ENCODE assay signal across 1 cellular context in the genomic region with DNA sequence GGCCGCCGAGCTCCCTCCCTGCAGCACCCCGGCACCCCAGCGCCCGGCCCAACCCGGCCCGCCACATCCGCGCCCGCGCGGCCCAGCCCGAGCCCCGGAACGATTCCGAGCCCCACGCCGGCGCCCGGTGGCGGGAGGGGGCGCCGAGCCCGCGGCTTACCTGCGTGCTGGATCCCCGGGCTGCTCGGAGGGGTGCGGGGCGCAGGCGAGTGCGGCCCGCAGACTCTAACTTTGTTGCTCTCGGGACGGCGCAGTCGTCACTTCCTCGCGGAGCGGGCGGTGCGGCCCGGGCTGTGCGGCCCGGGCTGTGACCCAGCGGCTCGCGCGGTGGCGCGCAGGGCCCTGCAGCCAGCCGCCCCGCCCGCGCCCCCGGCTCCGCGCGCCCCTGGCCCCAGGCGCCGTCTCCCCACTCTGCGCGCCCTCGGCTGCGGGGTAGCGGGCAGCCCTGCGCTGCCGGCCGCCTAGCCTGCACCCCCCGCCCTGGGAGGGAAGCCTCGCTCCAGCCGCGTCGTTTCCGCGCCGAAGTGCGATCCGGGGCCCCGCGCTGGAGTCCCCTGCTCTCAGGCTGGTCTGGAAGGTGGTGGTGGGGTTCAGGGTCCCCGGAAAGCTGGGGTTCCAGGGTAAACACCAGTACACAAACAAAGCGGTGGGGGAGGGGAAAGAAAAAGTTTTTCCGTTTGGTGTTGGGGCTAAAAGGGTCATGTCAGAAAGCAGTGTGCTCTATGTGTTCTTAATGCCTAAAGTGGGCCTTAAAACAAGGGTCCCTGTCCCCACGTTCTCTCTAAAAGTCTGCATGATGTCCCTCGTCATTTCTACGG.
TF ChIP-seq lines count a peak whose summit lies in the region.

No MANE protein-coding gene starts in this region.

TF ChIP-seq in H1, 55 proteins besides CTCF, POLR2A, EP300 and RAD21 (continued from another document):
- TF ChIP-seq, protein P1, sequence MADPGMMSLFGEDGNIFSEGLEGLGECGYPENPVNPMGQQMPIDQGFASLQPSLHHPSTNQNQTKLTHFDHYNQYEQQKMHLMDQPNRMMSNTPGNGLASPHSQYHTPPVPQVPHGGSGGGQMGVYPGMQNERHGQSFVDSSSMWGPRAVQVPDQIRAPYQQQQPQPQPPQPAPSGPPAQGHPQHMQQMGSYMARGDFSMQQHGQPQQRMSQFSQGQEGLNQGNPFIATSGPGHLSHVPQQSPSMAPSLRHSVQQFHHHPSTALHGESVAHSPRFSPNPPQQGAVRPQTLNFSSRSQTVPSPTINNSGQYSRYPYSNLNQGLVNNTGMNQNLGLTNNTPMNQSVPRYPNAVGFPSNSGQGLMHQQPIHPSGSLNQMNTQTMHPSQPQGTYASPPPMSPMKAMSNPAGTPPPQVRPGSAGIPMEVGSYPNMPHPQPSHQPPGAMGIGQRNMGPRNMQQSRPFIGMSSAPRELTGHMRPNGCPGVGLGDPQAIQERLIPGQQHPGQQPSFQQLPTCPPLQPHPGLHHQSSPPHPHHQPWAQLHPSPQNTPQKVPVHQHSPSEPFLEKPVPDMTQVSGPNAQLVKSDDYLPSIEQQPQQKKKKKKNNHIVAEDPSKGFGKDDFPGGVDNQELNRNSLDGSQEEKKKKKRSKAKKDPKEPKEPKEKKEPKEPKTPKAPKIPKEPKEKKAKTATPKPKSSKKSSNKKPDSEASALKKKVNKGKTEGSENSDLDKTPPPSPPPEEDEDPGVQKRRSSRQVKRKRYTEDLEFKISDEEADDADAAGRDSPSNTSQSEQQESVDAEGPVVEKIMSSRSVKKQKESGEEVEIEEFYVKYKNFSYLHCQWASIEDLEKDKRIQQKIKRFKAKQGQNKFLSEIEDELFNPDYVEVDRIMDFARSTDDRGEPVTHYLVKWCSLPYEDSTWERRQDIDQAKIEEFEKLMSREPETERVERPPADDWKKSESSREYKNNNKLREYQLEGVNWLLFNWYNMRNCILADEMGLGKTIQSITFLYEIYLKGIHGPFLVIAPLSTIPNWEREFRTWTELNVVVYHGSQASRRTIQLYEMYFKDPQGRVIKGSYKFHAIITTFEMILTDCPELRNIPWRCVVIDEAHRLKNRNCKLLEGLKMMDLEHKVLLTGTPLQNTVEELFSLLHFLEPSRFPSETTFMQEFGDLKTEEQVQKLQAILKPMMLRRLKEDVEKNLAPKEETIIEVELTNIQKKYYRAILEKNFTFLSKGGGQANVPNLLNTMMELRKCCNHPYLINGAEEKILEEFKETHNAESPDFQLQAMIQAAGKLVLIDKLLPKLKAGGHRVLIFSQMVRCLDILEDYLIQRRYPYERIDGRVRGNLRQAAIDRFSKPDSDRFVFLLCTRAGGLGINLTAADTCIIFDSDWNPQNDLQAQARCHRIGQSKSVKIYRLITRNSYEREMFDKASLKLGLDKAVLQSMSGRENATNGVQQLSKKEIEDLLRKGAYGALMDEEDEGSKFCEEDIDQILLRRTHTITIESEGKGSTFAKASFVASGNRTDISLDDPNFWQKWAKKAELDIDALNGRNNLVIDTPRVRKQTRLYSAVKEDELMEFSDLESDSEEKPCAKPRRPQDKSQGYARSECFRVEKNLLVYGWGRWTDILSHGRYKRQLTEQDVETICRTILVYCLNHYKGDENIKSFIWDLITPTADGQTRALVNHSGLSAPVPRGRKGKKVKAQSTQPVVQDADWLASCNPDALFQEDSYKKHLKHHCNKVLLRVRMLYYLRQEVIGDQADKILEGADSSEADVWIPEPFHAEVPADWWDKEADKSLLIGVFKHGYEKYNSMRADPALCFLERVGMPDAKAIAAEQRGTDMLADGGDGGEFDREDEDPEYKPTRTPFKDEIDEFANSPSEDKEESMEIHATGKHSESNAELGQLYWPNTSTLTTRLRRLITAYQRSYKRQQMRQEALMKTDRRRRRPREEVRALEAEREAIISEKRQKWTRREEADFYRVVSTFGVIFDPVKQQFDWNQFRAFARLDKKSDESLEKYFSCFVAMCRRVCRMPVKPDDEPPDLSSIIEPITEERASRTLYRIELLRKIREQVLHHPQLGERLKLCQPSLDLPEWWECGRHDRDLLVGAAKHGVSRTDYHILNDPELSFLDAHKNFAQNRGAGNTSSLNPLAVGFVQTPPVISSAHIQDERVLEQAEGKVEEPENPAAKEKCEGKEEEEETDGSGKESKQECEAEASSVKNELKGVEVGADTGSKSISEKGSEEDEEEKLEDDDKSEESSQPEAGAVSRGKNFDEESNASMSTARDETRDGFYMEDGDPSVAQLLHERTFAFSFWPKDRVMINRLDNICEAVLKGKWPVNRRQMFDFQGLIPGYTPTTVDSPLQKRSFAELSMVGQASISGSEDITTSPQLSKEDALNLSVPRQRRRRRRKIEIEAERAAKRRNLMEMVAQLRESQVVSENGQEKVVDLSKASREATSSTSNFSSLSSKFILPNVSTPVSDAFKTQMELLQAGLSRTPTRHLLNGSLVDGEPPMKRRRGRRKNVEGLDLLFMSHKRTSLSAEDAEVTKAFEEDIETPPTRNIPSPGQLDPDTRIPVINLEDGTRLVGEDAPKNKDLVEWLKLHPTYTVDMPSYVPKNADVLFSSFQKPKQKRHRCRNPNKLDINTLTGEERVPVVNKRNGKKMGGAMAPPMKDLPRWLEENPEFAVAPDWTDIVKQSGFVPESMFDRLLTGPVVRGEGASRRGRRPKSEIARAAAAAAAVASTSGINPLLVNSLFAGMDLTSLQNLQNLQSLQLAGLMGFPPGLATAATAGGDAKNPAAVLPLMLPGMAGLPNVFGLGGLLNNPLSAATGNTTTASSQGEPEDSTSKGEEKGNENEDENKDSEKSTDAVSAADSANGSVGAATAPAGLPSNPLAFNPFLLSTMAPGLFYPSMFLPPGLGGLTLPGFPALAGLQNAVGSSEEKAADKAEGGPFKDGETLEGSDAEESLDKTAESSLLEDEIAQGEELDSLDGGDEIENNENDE (IDR thresholded peaks at IDR 0.05; ENCODE audit: insufficient replicate concordance, low read length), result peak; percentile 26
- TF ChIP-seq RBBP5 (IDR thresholded peaks at IDR 0.05; ENCODE audit: borderline replicate concordance, low read depth, low read length) (0 out of 2 replicates have a peak, but pooled peaks have one; percentile 52), CBX5 (IDR thresholded peaks at IDR 0.05; ENCODE audit: low read depth, low read length) (no peak), TEAD4 (IDR thresholded peaks at IDR 0.05; ENCODE audit: low read depth, low read length) (no peak), PHF8 (conservative IDR thresholded peaks at IDR 0.05; ENCODE audit: low read depth, low read length) (peak; percentile 51; the same call in 1 of the 2 replicates), KDM4A (IDR thresholded peaks at IDR 0.05; ENCODE audit: low read depth, low read length, severe bottlenecking) (peak; percentile 91)
